ENCODE assay signal across 21 cellular contexts in genomic region chr12:62716037-62716436, GRCh38.
"Had no signal": no experiment of that assay in that cellular context is flagged by ENCODE, and none has a peak within 500 bp of the region (broad histone marks: within the 10 kb centered on the region; RNA-seq: fewer than 3 reads in every experiment).

No MANE protein-coding gene starts in this region.

- H3K27me3 ChIP-seq: cardiac muscle cell, heart right ventricle, sigmoid colon, uterus had no signal

- H3K4me3 ChIP-seq: cardiac muscle cell, heart right ventricle, sigmoid colon, smooth muscle cell, uterus had no signal

- H3K4me3 Mint-ChIP-seq: activated B cell treated with CpG ODN at 0.5 μM for 24 hours; activated CD4-positive, alpha-beta T cell treated with anti-CD3 and anti-CD28 coated beads for 36 hours; activated naive CD4-positive, alpha-beta T cell treated with anti-CD3 and anti-CD28 coated beads for 36 hours; activated naive CD8-positive, alpha-beta T cell treated with anti-CD3 and anti-CD28 coated beads, Interleukin-2, amount 10 ng/mL, durations not matched to agents 7 days and 5 days; activated T-cell treated with anti-CD3 and anti-CD28 coated beads, Interleukin-2, amount 50 U/mL, for 72 hours; stimulated activated memory B cell treated with anti-CD40 and anti-IgM and Interleukin-4, amounts not matched to agents 10 μg/mL and 1 μg/mL and 100 μg/mL, for 72 hours; T-helper 17 cell had no signal

- DNase-seq: activated B cell treated with CpG ODN at 0.5 μM for 24 hours; activated CD4-positive, alpha-beta T cell treated with anti-CD3 and anti-CD28 coated beads for 36 hours; activated CD4-positive, alpha-beta T cell treated with anti-CD3 and anti-CD28 coated beads, Interleukin-2, amount 50 U/mL, for 48 hours; activated effector memory CD4-positive, alpha-beta T cell treated with Interleukin-2 at 50 U/mL for 16 hours; activated naive CD4-positive, alpha-beta T cell treated with anti-CD3 and anti-CD28 coated beads for 36 hours; activated naive CD8-positive, alpha-beta T cell treated with anti-CD3 and anti-CD28 coated beads, Interleukin-2, amount 10 ng/mL, durations not matched to agents 7 days and 5 days; activated T-cell treated with anti-CD3 and anti-CD28 coated beads, Interleukin-2, amount 50 U/mL, for 72 hours; cortex of kidney; effector CD4-positive, alpha-beta T cell; erythroblast; foreskin fibroblast; heart right ventricle; left ventricle myocardium superior; sigmoid colon; stimulated activated CD4-positive, alpha-beta T cell treated with anti-CD3 and anti-CD28 coated beads, Interleukin-15, amount 100 ng/mL, for 24 hours; T-helper 17 cell; trophoblast cell; uterus had no signal

- H3K27ac ChIP-seq: cardiac muscle cell, sigmoid colon had no signal

- H3K9me3 Mint-ChIP-seq: activated B cell treated with CpG ODN at 0.5 μM for 24 hours; activated naive CD4-positive, alpha-beta T cell treated with anti-CD3 and anti-CD28 coated beads for 36 hours; activated naive CD8-positive, alpha-beta T cell treated with anti-CD3 and anti-CD28 coated beads, Interleukin-2, amount 10 ng/mL, durations not matched to agents 7 days and 5 days; activated T-cell treated with anti-CD3 and anti-CD28 coated beads, Interleukin-2, amount 50 U/mL, for 72 hours; stimulated activated memory B cell treated with anti-CD40 and anti-IgM and Interleukin-4, amounts not matched to agents 10 μg/mL and 1 μg/mL and 100 μg/mL, for 72 hours had no signal

- H3K4me1 Mint-ChIP-seq: activated B cell treated with CpG ODN at 0.5 μM for 24 hours; activated CD4-positive, alpha-beta T cell treated with anti-CD3 and anti-CD28 coated beads for 36 hours; activated naive CD8-positive, alpha-beta T cell treated with anti-CD3 and anti-CD28 coated beads, Interleukin-2, amount 10 ng/mL, durations not matched to agents 7 days and 5 days; stimulated activated memory B cell treated with anti-CD40 and anti-IgM and Interleukin-4, amounts not matched to agents 10 μg/mL and 1 μg/mL and 100 μg/mL, for 72 hours; T-helper 17 cell had no signal

- H3K27me3 Mint-ChIP-seq: activated B cell treated with CpG ODN at 0.5 μM for 24 hours; activated CD4-positive, alpha-beta T cell treated with anti-CD3 and anti-CD28 coated beads for 36 hours; activated naive CD8-positive, alpha-beta T cell treated with anti-CD3 and anti-CD28 coated beads, Interleukin-2, amount 10 ng/mL, durations not matched to agents 7 days and 5 days; stimulated activated memory B cell treated with anti-CD40 and anti-IgM and Interleukin-4, amounts not matched to agents 10 μg/mL and 1 μg/mL and 100 μg/mL, for 72 hours; T-helper 17 cell had no signal

- H3K36me3 ChIP-seq: cardiac muscle cell, sigmoid colon, uterus had no signal

- ATAC-seq: activated CD4-positive, alpha-beta T cell treated with anti-CD3 and anti-CD28 coated beads for 36 hours; activated T-cell treated with anti-CD3 and anti-CD28 coated beads, Interleukin-2, amount 50 U/mL, for 72 hours; stimulated activated memory B cell treated with anti-CD40 and anti-IgM and Interleukin-4, amounts not matched to agents 10 μg/mL and 1 μg/mL and 100 μg/mL, for 72 hours; T-helper 17 cell had no signal

- H3K27ac Mint-ChIP-seq: activated B cell treated with CpG ODN at 0.5 μM for 24 hours; activated CD4-positive, alpha-beta T cell treated with anti-CD3 and anti-CD28 coated beads for 36 hours; activated naive CD4-positive, alpha-beta T cell treated with anti-CD3 and anti-CD28 coated beads for 36 hours; activated naive CD8-positive, alpha-beta T cell treated with anti-CD3 and anti-CD28 coated beads, Interleukin-2, amount 10 ng/mL, durations not matched to agents 7 days and 5 days; activated T-cell treated with anti-CD3 and anti-CD28 coated beads, Interleukin-2, amount 50 U/mL, for 72 hours; stimulated activated memory B cell treated with anti-CD40 and anti-IgM and Interleukin-4, amounts not matched to agents 10 μg/mL and 1 μg/mL and 100 μg/mL, for 72 hours; T-helper 17 cell had no signal

- H3K9me3 ChIP-seq: heart right ventricle, sigmoid colon, uterus had no signal

- H3K36me3 Mint-ChIP-seq: activated naive CD8-positive, alpha-beta T cell treated with anti-CD3 and anti-CD28 coated beads, Interleukin-2, amount 10 ng/mL, durations not matched to agents 7 days and 5 days; stimulated activated memory B cell treated with anti-CD40 and anti-IgM and Interleukin-4, amounts not matched to agents 10 μg/mL and 1 μg/mL and 100 μg/mL, for 72 hours had no signal
